ENCODE assay signal across 20 cellular contexts in genomic region chr10:11898033-11898371, GRCh38.
DNase-seq lines count a peak whose midpoint lies in the region; ATAC-seq and TF ChIP-seq lines count a peak whose summit lies in the region.
"Had no signal": no experiment of that assay in that cellular context is flagged by ENCODE, and none has a peak within 500 bp of the region (broad histone marks: within the 10 kb centered on the region; RNA-seq: fewer than 3 reads in every experiment).

No MANE protein-coding gene starts in this region.

- ATAC-seq in HG02973 (IDR thresholded peaks at IDR 0.05; ENCODE audit: unreplicated experiment), result no peak
- ATAC-seq: activated CD8-positive, alpha-beta memory T cell treated with anti-CD3 and anti-CD28 coated beads, Interleukin-2, amount 10 ng/mL, durations not matched to agents 7 days and 5 days; activated T-cell treated with anti-CD3 and anti-CD28 coated beads, Interleukin-2, amount 50 U/mL, for 72 hours; stimulated activated naive B cell treated with anti-CD40 and anti-IgM and Interleukin-4, amounts not matched to agents 10 μg/mL and 1 μg/mL and 100 μg/mL, for 72 hours; T-helper 17 cell had no signal

- no peaks in the 10 kb centered on the region for H3K79me2 ChIP-seq in smooth muscle cell (ENCODE audit: low read depth)

- no peaks in the 10 kb centered on the region for H3F3A ChIP-seq in smooth muscle cell (ENCODE audit: low read depth)

- H3K4me1 ChIP-seq in liver (ENCODE audit: control insufficient read depth in 4 of 4, insufficient read depth in 4 of 4, low read length in 3 of 4) (peaks cover 5 to 17% (median 16%) of the 10 kb centered on the region in 4 donors), smooth muscle cell (ENCODE audit: low read depth) (peaks cover 12% of the 10 kb centered on the region)
- H3K4me1 ChIP-seq: testis had no signal

- peak overlapping the region; percentile 38 for H3K4me2 ChIP-seq in smooth muscle cell
- H3K4me2 ChIP-seq: KMS-11 had no signal

- POLR2A ChIA-PET in HEK293T (lab: Yijun Ruan, JAX), result no interaction called here

- no peak for TF ChIP-seq CTCF in VCaP (conservative IDR thresholded peaks at IDR 0.05)
- no peak for TF ChIP-seq CTCF in liver (IDR thresholded peaks at IDR 0.05; ENCODE audit: low read depth, low read length, missing input control)
- TF ChIP-seq CTCF in smooth muscle cell (IDR thresholded peaks at IDR 0.05; ENCODE audit: borderline replicate concordance, insufficient read depth, poor library complexity, severe bottlenecking), result no peak

- CTCF ChIA-PET in HEK293T (lab: Yijun Ruan, JAX), result interaction anchor here (0.5 kb wide), 1 partner anchor 107 kb away, joined by 4 read pairs; no protein-coding TSS in a partner anchor

- H3K4me3 ChIP-seq in liver (ENCODE audit: low read depth in 1 of 3, low read length in 3 of 3), result no peak overlapping the region
- H3K4me3 ChIP-seq in smooth muscle cell, result no peak overlapping the region
- H3K4me3 ChIP-seq: SK-N-MC, testis had no signal

- H3K36me3 ChIP-seq in liver (ENCODE audit: control insufficient read depth in 4 of 4, insufficient read depth in 3 of 4, low read depth in 1 of 4, low read length in 3 of 4), result no peaks in the 10 kb centered on the region
- no peaks in the 10 kb centered on the region for H3K36me3 ChIP-seq in smooth muscle cell (ENCODE audit: low read depth)

- H3K9me3 ChIP-seq in liver (ENCODE audit: control insufficient read depth in 4 of 4, low read length in 3 of 4) (no peaks in the 10 kb centered on the region), smooth muscle cell (replicated peaks; ENCODE audit: low read depth) (no peaks in the 10 kb centered on the region)
- H3K9me3 ChIP-seq: testis had no signal

- H3K27ac ChIP-seq in VCaP, result peak overlapping the region; percentile 21; the same call in 1 of the 2 replicates
- H3K27ac ChIP-seq in liver (ENCODE audit: low read depth in 1 of 2, low read length in 2 of 2), result peak overlapping the region; percentile 63 to 67
- peak overlapping the region; percentile 52 for H3K27ac ChIP-seq in smooth muscle cell (ENCODE audit: low read depth)
- H3K27ac ChIP-seq: KMS-11, SK-N-MC, testis had no signal

- no peak for TF ChIP-seq RAD21 in liver (IDR thresholded peaks at IDR 0.05)

- WGBS in liver, result 64% methylated on average over 3 of the region's 3 CpGs
- 68% methylated on average over 3 of the region's 3 CpGs for WGBS in smooth muscle cell (ENCODE audit: low lambda C conversion rate)

- H4K20me1 ChIP-seq in smooth muscle cell (ENCODE audit: low read depth), result no peaks in the 10 kb centered on the region

- H3K9ac ChIP-seq in liver (ENCODE audit: low read depth in 1 of 2, low read length in 2 of 2), result no peak overlapping the region
- H3K9ac ChIP-seq in smooth muscle cell (ENCODE audit: low read depth), result peak overlapping the region; percentile 2
- H3K9ac ChIP-seq: KMS-11 had no signal

- no peaks in the 10 kb centered on the region for H3K27me3 ChIP-seq in liver (ENCODE audit: control insufficient read depth in 4 of 4, insufficient read depth in 4 of 4, low read length in 3 of 4)
- no peaks in the 10 kb centered on the region for H3K27me3 ChIP-seq in smooth muscle cell (ENCODE audit: low read depth)
- H3K27me3 ChIP-seq: testis had no signal

- no peak for DNase-seq in HEK293T (ENCODE audit: extremely low spot score)
- DNase-seq in smooth muscle cell (lab: John Stamatoyannopoulos, UW; ENCODE audit: unreplicated experiment), result no peak
- DNase-seq in NCI-H774 (lab: John Stamatoyannopoulos, UW), result no peak
- DNase-seq in NCI-H187 treated with DMSO at 0.1 percent for 48 hours (lab: John Stamatoyannopoulos, UW), result no peak
- DNase-seq: activated CD4-positive, alpha-beta T cell treated with anti-CD3 and anti-CD28 coated beads, Interleukin-2, amount 10 ng/mL, durations not matched to agents 24 days and 14 days; activated CD8-positive, alpha-beta memory T cell treated with anti-CD3 and anti-CD28 coated beads, Interleukin-2, amount 10 ng/mL, durations not matched to agents 7 days and 5 days; activated T-cell treated with anti-CD3 and anti-CD28 coated beads, Interleukin-2, amount 50 U/mL, for 72 hours; HFFc6; naive B cell; NCI-H1436 treated with DMSO at 0.1 percent for 48 hours; NCI-H2171; stimulated activated CD4-positive, alpha-beta T cell treated with anti-CD3 and anti-CD28 coated beads, Interleukin-4, amount 100 ng/mL, for 24 hours; stimulated activated naive B cell treated with anti-CD40 and anti-IgM and Interleukin-4, amounts not matched to agents 10 μg/mL and 1 μg/mL and 100 μg/mL, for 72 hours; T-helper 17 cell; testis had no signal

- H2AFZ ChIP-seq in smooth muscle cell (ENCODE audit: low read depth), result peak overlapping the region; percentile 13

TF ChIP-seq in HEK293T, 16 proteins besides CTCF, POLR2A, EP300 and RAD21:
- TF ChIP-seq BHLHE40 (IDR thresholded peaks at IDR 0.05; ENCODE audit: borderline replicate concordance), result no peak
- no peak for TF ChIP-seq ZNF384 (IDR thresholded peaks at IDR 0.05)
- peak; percentile 29; the same call in 1 of the 2 replicates for TF ChIP-seq PKNOX1 (IDR thresholded peaks at IDR 0.05)

TF ChIP-seq in liver, 16 proteins besides CTCF, POLR2A, EP300 and RAD21:
- no peak for TF ChIP-seq RXRA (IDR thresholded peaks at IDR 0.05)
- TF ChIP-seq NR2F2 (IDR thresholded peaks at IDR 0.05), result peak; percentile 32
TF ChIP-seq in liver: peak in this region for 1.
